ENCODE assay signal across 8 cellular contexts in the genomic region with DNA sequence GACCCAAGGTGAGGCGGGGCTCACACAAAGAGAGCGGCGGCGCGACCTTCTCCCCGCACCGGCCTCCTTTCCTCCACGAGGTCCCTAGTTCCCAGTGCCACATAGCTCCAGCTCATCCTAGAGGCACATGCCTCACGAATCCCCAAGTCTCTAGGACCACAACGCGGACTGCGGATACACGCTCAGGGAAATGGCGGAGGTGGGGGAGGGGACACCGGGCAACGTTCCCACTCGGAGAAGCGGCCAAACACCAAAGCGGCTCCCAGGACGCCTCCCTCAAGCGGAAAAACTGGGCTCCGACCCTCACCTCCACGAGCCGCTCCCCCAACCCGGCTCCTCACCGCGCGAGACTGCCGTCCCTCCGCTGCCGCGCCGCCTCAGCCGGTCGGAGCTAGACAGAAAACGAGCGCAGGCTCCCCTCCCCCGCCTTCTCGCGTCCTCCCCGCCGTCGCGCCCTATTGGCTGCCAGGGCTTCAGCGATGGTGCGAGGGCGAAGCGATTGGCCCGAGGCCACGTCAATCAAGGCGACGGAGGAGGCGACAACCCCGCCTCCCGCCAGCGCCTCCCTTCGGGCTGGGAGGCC. TPM values are rescaled to one million over a fixed set of nuclear protein-coding genes. Genes with fewer than 3 reads are reported as not detected.
A peak's percentile ranks its signal among the peaks of the same experiment; 100 is the strongest.
DNase-seq lines count a peak whose midpoint lies in the region; ATAC-seq and TF ChIP-seq lines count a peak whose summit lies in the region.

A gene (minus strand): TSS at position 404 of the 583 bp plus-strand sequence. CDS start 1,963 bp downstream, outside the sequence.

- H3K27ac ChIP-seq in fibroblast of lung (ENCODE audit: insufficient read depth, low read length) = peak within 1 kb of the TSS; percentile 100
- peak within 1 kb of the TSS; percentile 99 for H3K27ac ChIP-seq in naive thymus-derived CD4-positive, alpha-beta T cell (ENCODE audit: low read depth, low read length)

- peaks cover 71% of the 10 kb centered on the region for H3K36me3 Mint-ChIP-seq in activated T-helper 17 cell treated with anti-CD3 and anti-CD28 coated beads, Interleukin-2, amount 50 U/mL, for 72 hours (ENCODE audit: low read depth)
- H3K36me3 Mint-ChIP-seq in naive thymus-derived CD4-positive, alpha-beta T cell = peaks cover 12 to 36% (median 32%) of the 10 kb centered on the region in 5 donors
- H3K36me3 Mint-ChIP-seq in stimulated activated memory B cell treated with anti-CD40 and anti-IgM and Interleukin-4, amounts not matched to agents 10 μg/mL and 1 μg/mL and 100 μg/mL, for 72 hours = peaks cover 36% of the 10 kb centered on the region

- H3K4me1 ChIP-seq in fibroblast of lung (ENCODE audit: control insufficient read depth, extremely low read depth, insufficient read depth, low read length) = peaks cover 8% of the 10 kb centered on the region
- peaks cover 26 to 33% of the 10 kb centered on the region in 2 donors for H3K4me1 ChIP-seq in naive thymus-derived CD4-positive, alpha-beta T cell (ENCODE audit: control insufficient read depth in 2 of 2, insufficient read depth in 2 of 2, low read length in 2 of 2)

- H3K4me3 ChIP-seq in fibroblast of lung (replicated peaks in 1 of 4; ENCODE audit: control extremely low read depth in 1 of 4, insufficient read depth in 1 of 4, low read depth in 3 of 4, low read length in 4 of 4) = peak within 1 kb of the TSS; percentile 71 to 99 (median 90)
- peak within 1 kb of the TSS; percentile 93 for H3K4me3 ChIP-seq in naive thymus-derived CD4-positive, alpha-beta T cell (ENCODE audit: low read length)

- POLR2A ChIA-PET in naive thymus-derived CD4-positive, alpha-beta T cell (lab: Charles Lee) = interaction anchor here (0.7 to 4.8 kb wide), 28 partner anchors 8 to 1961 kb away, joined by 3 to 44 read pairs (median 5); a partner anchor contains a TSS

- H3K4me2 ChIP-seq in fibroblast of lung (ENCODE audit: extremely low read depth, insufficient read depth, low read length) = peak within 1 kb of the TSS; percentile 32

- H3K27ac Mint-ChIP-seq in activated T-helper 17 cell treated with anti-CD3 and anti-CD28 coated beads, Interleukin-2, amount 50 U/mL, for 72 hours = peak within 1 kb of the TSS; percentile 100
- peak within 1 kb of the TSS; percentile 97 to 100 (median 99) for H3K27ac Mint-ChIP-seq in naive thymus-derived CD4-positive, alpha-beta T cell
- peak within 1 kb of the TSS; percentile 99 for H3K27ac Mint-ChIP-seq in stimulated activated memory B cell treated with anti-CD40 and anti-IgM and Interleukin-4, amounts not matched to agents 10 μg/mL and 1 μg/mL and 100 μg/mL, for 72 hours

- no peaks in the 10 kb centered on the region for H3K9me3 Mint-ChIP-seq in activated T-helper 17 cell treated with anti-CD3 and anti-CD28 coated beads, Interleukin-2, amount 50 U/mL, for 72 hours
- peaks cover 0 to 6% (median 0%) of the 10 kb centered on the region in 11 donors for H3K9me3 Mint-ChIP-seq in naive thymus-derived CD4-positive, alpha-beta T cell
- no peaks in the 10 kb centered on the region for H3K9me3 Mint-ChIP-seq in stimulated activated memory B cell treated with anti-CD40 and anti-IgM and Interleukin-4, amounts not matched to agents 10 μg/mL and 1 μg/mL and 100 μg/mL, for 72 hours

- no peaks in the 10 kb centered on the region for H3K27me3 ChIP-seq in fibroblast of lung (ENCODE audit: control insufficient read depth, insufficient read depth, low read length)
- H3K27me3 ChIP-seq in naive thymus-derived CD4-positive, alpha-beta T cell (ENCODE audit: control insufficient read depth in 2 of 2, insufficient read depth in 2 of 2, low read length in 2 of 2) = no peaks in the 10 kb centered on the region

- H3K9me3 ChIP-seq in fibroblast of lung (ENCODE audit: control insufficient read depth, insufficient read depth, low read depth, low read length) = no peaks in the 10 kb centered on the region
- H3K9me3 ChIP-seq in naive thymus-derived CD4-positive, alpha-beta T cell (ENCODE audit: control insufficient read depth in 2 of 3, low read length in 3 of 3) = no peaks in the 10 kb centered on the region

- H3K9ac ChIP-seq in fibroblast of lung (ENCODE audit: insufficient read depth, low read length) = peak within 1 kb of the TSS; percentile 100

- no peak for TF ChIP-seq CTCF in fibroblast of lung (conservative IDR thresholded peaks at IDR 0.05 in 1 of 2, IDR thresholded peaks at IDR 0.05 in 1 of 2; ENCODE audit: low read depth in 1 of 2, low read length in 2 of 2)

- CTCF ChIA-PET in naive thymus-derived CD4-positive, alpha-beta T cell (lab: Charles Lee) = interaction anchor here (0.6 to 2.0 kb wide), 4 partner anchors 20 to 59 kb away, joined by 3 to 4 read pairs (median 4); a partner anchor contains a TSS

- H3K4me3 Mint-ChIP-seq in activated T-helper 17 cell treated with anti-CD3 and anti-CD28 coated beads, Interleukin-2, amount 50 U/mL, for 72 hours = peak within 1 kb of the TSS; percentile 89
- H3K4me3 Mint-ChIP-seq in naive thymus-derived CD4-positive, alpha-beta T cell = peak within 1 kb of the TSS; percentile 91 to 100 (median 99)
- peak within 1 kb of the TSS; percentile 98 for H3K4me3 Mint-ChIP-seq in stimulated activated memory B cell treated with anti-CD40 and anti-IgM and Interleukin-4, amounts not matched to agents 10 μg/mL and 1 μg/mL and 100 μg/mL, for 72 hours

- peaks cover 40% of the 10 kb centered on the region for H3K4me1 Mint-ChIP-seq in activated T-helper 17 cell treated with anti-CD3 and anti-CD28 coated beads, Interleukin-2, amount 50 U/mL, for 72 hours
- H3K4me1 Mint-ChIP-seq in naive thymus-derived CD4-positive, alpha-beta T cell = peaks cover 35 to 58% (median 52%) of the 10 kb centered on the region in 7 donors
- peaks cover 47% of the 10 kb centered on the region for H3K4me1 Mint-ChIP-seq in stimulated activated memory B cell treated with anti-CD40 and anti-IgM and Interleukin-4, amounts not matched to agents 10 μg/mL and 1 μg/mL and 100 μg/mL, for 72 hours

- peaks cover 5% of the 10 kb centered on the region for H3K36me3 ChIP-seq in fibroblast of lung (ENCODE audit: control insufficient read depth, insufficient read depth, low read length)
- peaks cover 11 to 43% (median 17%) of the 10 kb centered on the region in 3 experiments for H3K36me3 ChIP-seq in naive thymus-derived CD4-positive, alpha-beta T cell (ENCODE audit: control insufficient read depth in 2 of 3, insufficient read depth in 3 of 3, low read length in 3 of 3)

- peak; percentile 89 for ATAC-seq in activated T-helper 17 cell treated with anti-CD3 and anti-CD28 coated beads, Interleukin-2, amount 50 U/mL, for 72 hours (replicated peaks)
- peak; percentile 90 for ATAC-seq in naive thymus-derived CD4-positive, alpha-beta T cell
- peak; percentile 95 for ATAC-seq in stimulated activated memory B cell treated with anti-CD40 and anti-IgM and Interleukin-4, amounts not matched to agents 10 μg/mL and 1 μg/mL and 100 μg/mL, for 72 hours

- peaks cover 89% of the 10 kb centered on the region for H3K79me2 ChIP-seq in fibroblast of lung (ENCODE audit: control insufficient read depth, insufficient read depth, low read length)

- DNase-seq in EH (ENCODE audit: low read depth) = peak; percentile 97
- DNase-seq in GOT3 (lab: John Stamatoyannopoulos, UW) = peak; percentile 86
- peak; percentile 97 for DNase-seq in LHCN-M2 (ENCODE audit: low read depth)
- DNase-seq in RPMI7951 (ENCODE audit: low read depth) = peak; percentile 97
- DNase-seq in fibroblast of lung (ENCODE audit: low read depth in 2 of 2) = peak; percentile 98 to 99
- DNase-seq in naive thymus-derived CD4-positive, alpha-beta T cell = peak; percentile 99 to 100 (median 100)

- peaks cover 2% of the 10 kb centered on the region for H4K20me1 ChIP-seq in fibroblast of lung (ENCODE audit: control insufficient read depth, extremely low read depth, insufficient read depth, low read length)

- H2AFZ ChIP-seq in fibroblast of lung (ENCODE audit: low read length) = peak within 1 kb of the TSS; percentile 84

- intact Hi-C loops in naive thymus-derived CD4-positive, alpha-beta T cell (cut with micrococcal nuclease) = loop anchor here (1.0 to 10.0 kb wide), 20 partner anchors 9 to 1960 kb away; a partner anchor contains a TSS

- H3K27me3 Mint-ChIP-seq in activated T-helper 17 cell treated with anti-CD3 and anti-CD28 coated beads, Interleukin-2, amount 50 U/mL, for 72 hours = no peaks in the 10 kb centered on the region
- H3K27me3 Mint-ChIP-seq in naive thymus-derived CD4-positive, alpha-beta T cell = no peaks in the 10 kb centered on the region
- no peaks in the 10 kb centered on the region for H3K27me3 Mint-ChIP-seq in stimulated activated memory B cell treated with anti-CD40 and anti-IgM and Interleukin-4, amounts not matched to agents 10 μg/mL and 1 μg/mL and 100 μg/mL, for 72 hours

RNA-seq across cellular contexts. Expression of the gene that starts here (rescaled TPM):
- total RNA-seq in LHCN-M2 (2014; rRNA removed) (641 and 719 TPM in 2 replicates), fibroblast of lung (475 and 616 TPM in 2 replicates)
- polyA plus RNA-seq in LHCN-M2 (2012) = 476 TPM
- total RNA-seq in RPMI7951 (2014; rRNA removed; shearing (Covaris generic)) = 629 and 646 TPM in 2 replicates
- 100 to 1,000 TPM; 542 to 767 TPM for total RNA-seq in activated T-helper 17 cell treated with anti-CD3 and anti-CD28 coated beads, Interleukin-2, amount 50 U/mL, for 72 hours
- polyA plus RNA-seq in fibroblast of lung = 558 and 618 TPM in 2 replicates
- polyA plus RNA-seq in fibroblast of lung (2012) = 484 and 583 TPM in 2 replicates
- 285 and 431 TPM in 2 replicates for polyA minus RNA-seq in fibroblast of lung (ENCODE audit: low replicate concordance)
- total RNA-seq in naive thymus-derived CD4-positive, alpha-beta T cell = 100 to 1,000 TPM; 537 to 766 (median 589) TPM
- polyA plus RNA-seq in naive thymus-derived CD4-positive, alpha-beta T cell = 100 to 1,000 TPM; 918 to 958 TPM

Comparison
In these comparisons a context has a peak if more than half of its experiments do, and no peak if none do; other contexts are left out.
1. Peak in every context shown above with its lines: DNase-seq, ATAC-seq, H3K4me3 ChIP-seq and H3K27ac ChIP-seq.